ENCODE assay signal across 16 cellular contexts in the genomic region with DNA sequence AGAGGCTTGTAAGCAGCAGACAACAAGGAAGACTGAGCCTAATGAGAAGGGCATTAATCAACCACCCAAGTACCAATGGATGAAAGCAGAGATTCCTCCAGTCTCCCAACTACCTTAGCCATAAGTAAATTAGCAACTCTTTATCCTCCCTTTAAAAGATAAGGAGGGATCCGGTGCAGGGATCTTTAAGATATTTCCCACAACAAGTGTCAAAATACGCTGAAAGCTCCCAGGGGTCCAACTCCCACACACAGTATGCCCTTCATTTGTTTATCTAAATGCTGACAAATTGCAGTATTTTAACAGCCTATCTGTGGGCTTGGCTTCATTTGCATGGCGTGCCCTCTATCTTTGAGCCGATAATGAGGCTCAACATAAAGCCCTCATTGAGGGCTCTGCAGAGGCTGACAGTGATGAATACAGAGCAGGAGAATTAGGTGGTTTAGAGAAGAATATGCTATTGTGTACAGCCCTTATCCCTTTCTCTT.
DNase-seq lines count a peak whose midpoint lies in the region; TF ChIP-seq lines count a peak whose summit lies in the region.
"Had no signal": no experiment of that assay in that cellular context is flagged by ENCODE, and none has a peak within 500 bp of the region (broad histone marks: within the 10 kb centered on the region; RNA-seq: fewer than 3 reads in every experiment).

No MANE protein-coding gene starts in this region.

- peaks cover 6% of the 10 kb centered on the region; the same call in 1 of the 2 replicates for H3K27me3 Mint-ChIP-seq in HFFc6 (ENCODE audit: insufficient read depth)
- H3K27me3 Mint-ChIP-seq: B cell had no signal

- H3K4me1 ChIP-seq in HUES64 (ENCODE audit: insufficient read depth, low read length): peaks cover 26% of the 10 kb centered on the region
- H3K4me1 ChIP-seq: vagina had no signal

- no peak overlapping the region for H3K4me3 ChIP-seq in HUES64 (ENCODE audit: low read length)
- no peak overlapping the region for H3K4me3 ChIP-seq in WERI-Rb-1 (ENCODE audit: low read depth, low read length)
- H3K4me3 ChIP-seq: left ventricle myocardium inferior, ovary, vagina had no signal

- H3K27ac Mint-ChIP-seq in HFFc6: no peak overlapping the region
- H3K27ac Mint-ChIP-seq: B cell had no signal

- WGBS in HUES64: 12% methylated on average over 4 of the region's 4 CpGs

- H3K9me3 ChIP-seq in HUES64 (ENCODE audit: insufficient read depth, low read depth, low read length): no peaks in the 10 kb centered on the region
- H3K9me3 ChIP-seq in WERI-Rb-1 (ENCODE audit: severe bottlenecking): no peaks in the 10 kb centered on the region
- H3K9me3 ChIP-seq: left ventricle myocardium inferior, ovary, vagina had no signal

- no peak overlapping the region for H3K9ac ChIP-seq in HUES64 (ENCODE audit: low read depth, low read length)

- H3K36me3 Mint-ChIP-seq in HFFc6 (ENCODE audit: low read depth): no peaks in the 10 kb centered on the region

- H3K4me1 Mint-ChIP-seq in HFFc6 (ENCODE audit: low read depth): no peaks in the 10 kb centered on the region
- H3K4me1 Mint-ChIP-seq: B cell had no signal

- no peak for TF ChIP-seq CTCF in WERI-Rb-1 (IDR thresholded peaks at IDR 0.05; ENCODE audit: low read depth, low read length)
- no peak for TF ChIP-seq CTCF in HFFc6 (IDR thresholded peaks at IDR 0.05)

- peaks cover 5% of the 10 kb centered on the region; the same call in 1 of the 2 replicates for H3K9me3 Mint-ChIP-seq in HFFc6

- peak overlapping the region; percentile 10; the same call in 1 of the 2 replicates for H3K27ac ChIP-seq in HUES64 (ENCODE audit: low read depth, low read length)
- no peak overlapping the region for H3K27ac ChIP-seq in WERI-Rb-1
- H3K27ac ChIP-seq in substantia nigra (ENCODE audit: low read depth, low read length, poor library complexity, severe bottlenecking): peak overlapping the region; percentile 65
- H3K27ac ChIP-seq: left ventricle myocardium inferior, ovary, vagina had no signal

- H3K27me3 ChIP-seq in HUES64 (ENCODE audit: insufficient read depth, low read length) (peaks cover 57% of the 10 kb centered on the region; the same call in 1 of the 2 replicates), WERI-Rb-1 (ENCODE audit: insufficient read depth, low read depth, severe bottlenecking) (no peaks in the 10 kb centered on the region)
- H3K27me3 ChIP-seq: ovary, vagina had no signal

- H3K4me3 Mint-ChIP-seq in HFFc6: no peak overlapping the region
- H3K4me3 Mint-ChIP-seq: B cell had no signal

- H3K36me3 ChIP-seq in HUES64 (ENCODE audit: insufficient read depth, low read length) (no peaks in the 10 kb centered on the region), WERI-Rb-1 (no peaks in the 10 kb centered on the region)
- H3K36me3 ChIP-seq: left ventricle myocardium inferior, ovary, vagina had no signal

- DNase-seq in WERI-Rb-1: peak; percentile 62
- DNase-seq in islet precursor cell: peak; percentile 85
- peak in 13 of 49 donors; percentile 5 to 71 (median 19) for DNase-seq in substantia nigra (lab: John Stamatoyannopoulos, UW)
- DNase-seq in HFFc6: no peak
- DNase-seq in stimulated activated naive CD4-positive, alpha-beta T cell (lab: John Stamatoyannopoulos, UW): no peak
- DNase-seq in dermis blood vessel endothelial cell: no peak
- DNase-seq: activated CD4-positive, CD25-positive, alpha-beta regulatory T cell; left ventricle myocardium inferior; NCI-H1417; NCI-H446; ovary; SHP77 treated with DMSO at 0.1 percent for 48 hours; stimulated activated CD4-positive, alpha-beta T cell treated with anti-CD3 and anti-CD28 coated beads, Interleukin-2, amount 100 ng/mL, for 24 hours had no signal

Comparison
In these comparisons a context has a peak if more than half of its experiments do, and no peak if none do; other contexts are left out.
1. DNase-seq: peak in WERI-Rb-1 (single experiment) and islet precursor cell (single experiment); none in HFFc6 (single experiment), stimulated activated naive CD4-positive, alpha-beta T cell (0 of 6) and dermis blood vessel endothelial cell (single experiment).